ENCODE assay signal across 9 cellular contexts in genomic region chr12:118370601-118371000, GRCh38. TPM values are rescaled to one million over a fixed set of nuclear protein-coding genes. Genes with fewer than 3 reads are reported as not detected.
A peak's percentile ranks its signal among the peaks of the same experiment; 100 is the strongest.
DNase-seq lines count a peak whose midpoint lies in the region; ATAC-seq and TF ChIP-seq lines count a peak whose summit lies in the region.
"Had no signal": no experiment of that assay in that cellular context is flagged by ENCODE, and none has a peak within 500 bp of the region (broad histone marks: within the 10 kb centered on the region; RNA-seq: fewer than 3 reads in every experiment).

No MANE protein-coding gene starts in this region.

- no peaks in the 10 kb centered on the region for H3K36me3 Mint-ChIP-seq in MCF 10A (ENCODE audit: insufficient read depth, unreplicated experiment)

- DNase-seq in HL-60 (ENCODE audit: low read depth in 1 of 2, low spot score in 1 of 2), result no peak
- DNase-seq in MCF 10A (ENCODE audit: unreplicated experiment), result no peak
- DNase-seq in COLO829 (ENCODE audit: low spot score), result no peak
- DNase-seq in anterior cingulate cortex (lab: John Stamatoyannopoulos, UW), result no peak
- DNase-seq in NCI-H345 treated with DMSO at 0.1 percent for 48 hours (lab: John Stamatoyannopoulos, UW; ENCODE audit: unreplicated experiment), result no peak
- DNase-seq: NCI-H1417 treated with DMSO at 0.1 percent for 48 hours had no signal

- peak overlapping the region; percentile 98 for H3K4me3 Mint-ChIP-seq in MCF 10A (ENCODE audit: unreplicated experiment)

- CTCF ChIA-PET in MCF 10A (lab: Yijun Ruan, JAX), result interaction anchor here (0.6 to 1.5 kb wide), 9 partner anchors 14 to 516 kb away, joined by 3 to 7 read pairs (median 4); no protein-coding TSS in a partner anchor

- peak overlapping the region; percentile 88 for H3K9ac ChIP-seq in mucosa of stomach (ENCODE audit: low read length)

- H3K4me1 Mint-ChIP-seq in MCF 10A (ENCODE audit: insufficient read depth, unreplicated experiment), result peaks cover 8% of the 10 kb centered on the region

- H3K27me3 ChIP-seq in ACC112 (ENCODE audit: insufficient read depth, low read length), result no peaks in the 10 kb centered on the region
- no peaks in the 10 kb centered on the region for H3K27me3 ChIP-seq in HL-60 (ENCODE audit: insufficient read depth, poor library complexity, severe bottlenecking)
- H3K27me3 ChIP-seq in mucosa of stomach (ENCODE audit: control insufficient read depth, insufficient read depth, low read length), result no peaks in the 10 kb centered on the region

- intact Hi-C loops in MCF 10A (cut with micrococcal nuclease), result no loop called here

- H3K36me3 ChIP-seq in ACC112 (ENCODE audit: insufficient read depth, low read length) (no peaks in the 10 kb centered on the region), mucosa of stomach (ENCODE audit: control insufficient read depth, insufficient read depth, low read length) (no peaks in the 10 kb centered on the region)

- no TSS peak for BruUV-seq in MCF 10A (replicated peaks; lab: Mats Ljungman, UMichigan)

- peak overlapping the region; percentile 98 for H3K4me3 ChIP-seq in ACC112 (ENCODE audit: low read depth, low read length)
- H3K4me3 ChIP-seq in HL-60 (replicated peaks; ENCODE audit: insufficient read depth, low read length), result peak overlapping the region; percentile 93; the same call in 1 of the 2 replicates
- H3K4me3 ChIP-seq in mucosa of stomach (ENCODE audit: low read length), result peak overlapping the region; percentile 66

- H2AFZ ChIP-seq in ACC112 (ENCODE audit: low read length, unreplicated experiment), result peak overlapping the region; percentile 79

- H3K4me1 ChIP-seq in ACC112 (ENCODE audit: control insufficient read depth, insufficient read depth, low read length, unreplicated experiment) (peaks cover 28% of the 10 kb centered on the region), mucosa of stomach (ENCODE audit: control insufficient read depth, insufficient read depth, low read length) (peaks cover 16% of the 10 kb centered on the region)

- H3K79me2 ChIP-seq in ACC112 (ENCODE audit: control insufficient read depth, insufficient read depth, low read length, unreplicated experiment), result peaks cover 51% of the 10 kb centered on the region

- POLR2A ChIA-PET in MCF 10A (lab: Yijun Ruan, JAX), result interaction anchor here (0.7 to 2.5 kb wide), 13 partner anchors 8 to 234 kb away, joined by 3 to 28 read pairs (median 4); no protein-coding TSS in a partner anchor

- no peaks in the 10 kb centered on the region for H3K9me3 ChIP-seq in mucosa of stomach (ENCODE audit: control insufficient read depth, low read length)

- no peaks in the 10 kb centered on the region for H3K27me3 Mint-ChIP-seq in MCF 10A (ENCODE audit: insufficient read depth, unreplicated experiment)

- H3K9me3 Mint-ChIP-seq in MCF 10A (ENCODE audit: unreplicated experiment), result no peaks in the 10 kb centered on the region

- H3K27ac Mint-ChIP-seq in MCF 10A (ENCODE audit: low read depth, unreplicated experiment), result no peak overlapping the region

- no peak for ATAC-seq in esophagus mucosa

- TF ChIP-seq CTCF in HL-60 (IDR thresholded peaks at IDR 0.05; ENCODE audit: insufficient read depth, low read length) (no peak), MCF 10A (IDR thresholded peaks at IDR 0.05; ENCODE audit: unreplicated experiment) (no peak)

- H3K27ac ChIP-seq in ACC112 (ENCODE audit: low read depth, low read length) (no peak overlapping the region), HL-60 (replicated peaks) (peak overlapping the region; percentile 75)

RNA-seq across cellular contexts. Expression of gene TAOK3, which starts 2.1 kb away (rescaled TPM):
- total RNA-seq in MCF 10A (2022), result 24.8 and 28.6 TPM in 2 replicates
- 22.8 TPM for total RNA-seq in esophagus mucosa

RNA-seq across cellular contexts. Expression of gene SUDS3, which starts 5.8 kb away (rescaled TPM):
- total RNA-seq in MCF 10A (2022), result 19.6 and 25.1 TPM in 2 replicates
- total RNA-seq in esophagus mucosa, result 23.0 TPM
